ENCODE assay signal across 17 cellular contexts in the genomic region with DNA sequence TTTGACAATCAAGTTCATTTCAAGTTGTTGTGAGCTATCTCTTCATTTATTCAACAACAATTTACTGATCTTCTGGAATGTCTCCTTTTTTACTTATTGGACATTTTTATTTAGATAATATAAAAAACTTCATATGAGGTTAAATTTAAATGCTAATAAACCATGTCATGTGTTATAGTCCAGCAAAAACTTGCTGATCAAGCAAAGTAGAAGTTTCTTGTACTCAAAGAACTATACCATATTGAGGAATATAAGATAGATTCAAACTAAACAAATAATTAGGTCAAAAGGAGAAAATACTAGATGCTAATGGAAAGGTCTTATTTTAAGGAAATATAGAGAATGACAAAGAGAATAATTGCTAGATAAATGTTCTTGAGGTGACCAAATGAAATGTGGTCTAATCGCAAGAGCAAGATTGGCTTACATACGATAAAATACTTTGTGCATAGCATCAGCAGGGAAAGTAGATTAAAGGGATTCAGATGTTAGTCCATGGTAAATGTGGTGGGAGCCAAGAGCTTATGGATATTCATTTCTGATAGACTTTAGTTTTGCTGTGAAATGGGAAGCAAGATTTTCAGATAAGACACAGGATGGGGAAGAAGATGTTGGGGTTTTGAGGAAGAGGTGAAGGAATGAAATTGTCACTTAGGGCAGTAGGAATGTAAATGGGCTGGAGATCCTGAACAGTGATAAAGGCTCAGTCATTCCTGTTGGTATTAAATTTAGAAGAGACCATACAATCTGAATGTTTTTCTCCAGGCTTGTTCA.
A peak's percentile ranks its signal among the peaks of the same experiment; 100 is the strongest.
DNase-seq lines count a peak whose midpoint lies in the region; ATAC-seq and TF ChIP-seq lines count a peak whose summit lies in the region.
"Had no signal": no experiment of that assay in that cellular context is flagged by ENCODE, and none has a peak within 500 bp of the region (broad histone marks: within the 10 kb centered on the region; RNA-seq: fewer than 3 reads in every experiment).

No MANE protein-coding gene starts in this region.

- no peak overlapping the region for H2BK120ac ChIP-seq in mesendoderm (ENCODE audit: low read depth, low read length)

- H3K27me3 ChIP-seq in BLaER1 treated with 17β-estradiol and CSF1 and Interleukin-3, amounts not matched to agents 10 nM and 100 nM: no peaks in the 10 kb centered on the region
- no peaks in the 10 kb centered on the region for H3K27me3 ChIP-seq in mesendoderm (ENCODE audit: insufficient read depth, low read length, poor library complexity)
- no peaks in the 10 kb centered on the region for H3K27me3 ChIP-seq in hepatocyte

- ATAC-seq in SK-N-SH treated with all-trans-retinoic acid at 6 μM for 48 hours: peak; percentile 88
- no peak for ATAC-seq in sciatic nerve
- ATAC-seq: GM23338 had no signal

- H3K4me2 ChIP-seq in BLaER1 treated with 17β-estradiol and CSF1 and Interleukin-3, amounts not matched to agents 10 nM and 100 nM: peak overlapping the region in 8 of 11 experiments; percentile 6 to 78 (median 53); a peak in 11 of 22 replicates
- H3K4me2 ChIP-seq in mesendoderm (ENCODE audit: low read length) (no peak overlapping the region), hepatocyte (no peak overlapping the region)
- H3K4me2 ChIP-seq: GM23338 had no signal

- H3K36me3 ChIP-seq in BLaER1 treated with 17β-estradiol and CSF1 and Interleukin-3, amounts not matched to agents 10 nM and 100 nM: no peaks in the 10 kb centered on the region
- no peaks in the 10 kb centered on the region for H3K36me3 ChIP-seq in mesendoderm (ENCODE audit: control insufficient read depth, insufficient read depth, low read length)
- H3K36me3 ChIP-seq in hepatocyte (replicated peaks; ENCODE audit: insufficient read depth, low read depth): no peaks in the 10 kb centered on the region

- H4K20me1 ChIP-seq in BLaER1 treated with 17β-estradiol and CSF1 and Interleukin-3, amounts not matched to agents 10 nM and 100 nM: no peaks in the 10 kb centered on the region
- H4K20me1 ChIP-seq in hepatocyte (ENCODE audit: insufficient read depth, poor library complexity, severe bottlenecking): no peaks in the 10 kb centered on the region

- no peak overlapping the region for H2AFZ ChIP-seq in hepatocyte
- H2AFZ ChIP-seq: GM23338 had no signal

- H3K79me2 ChIP-seq in mesendoderm (ENCODE audit: control insufficient read depth, insufficient read depth, low read length) (no peaks in the 10 kb centered on the region), hepatocyte (no peaks in the 10 kb centered on the region)

- H3K4me3 ChIP-seq in BLaER1 treated with 17β-estradiol and CSF1 and Interleukin-3, amounts not matched to agents 10 nM and 100 nM: no peak overlapping the region
- H3K4me3 ChIP-seq in mesendoderm (ENCODE audit: low read length) (no peak overlapping the region), hepatocyte (no peak overlapping the region)
- H3K4me3 ChIP-seq: GM23338 had no signal

- no peak overlapping the region for H3K4ac ChIP-seq in mesendoderm (ENCODE audit: low read depth, low read length)

- peaks cover 0 to 7% (median 0%) of the 10 kb centered on the region in 11 experiments; a peak in 5 of 22 replicates for H3K9me3 ChIP-seq in BLaER1 treated with 17β-estradiol and CSF1 and Interleukin-3, amounts not matched to agents 10 nM and 100 nM (replicated peaks in 1 of 11)
- H3K9me3 ChIP-seq in hepatocyte (ENCODE audit: low read depth): no peaks in the 10 kb centered on the region

- H2AK5ac ChIP-seq in mesendoderm (ENCODE audit: low read length): no peak overlapping the region

- intact Hi-C loops in sciatic nerve (cut with DNase I): no loop called here

- no peak overlapping the region for H3K23ac ChIP-seq in mesendoderm (ENCODE audit: low read length)

- in situ Hi-C loops in KBM-7 (cut with MboI; ENCODE audit: low pct_unique_long_range_greater_than_20kb, low sequenced_read_pairs): no loop called here

- H4K5ac ChIP-seq in mesendoderm (ENCODE audit: low read length): no peak overlapping the region

- H2BK15ac ChIP-seq in mesendoderm (replicated peaks; ENCODE audit: low read depth): no peak overlapping the region

- H3K9me2 ChIP-seq in hepatocyte (replicated peaks; ENCODE audit: insufficient read depth): no peaks in the 10 kb centered on the region

- peaks cover 5 to 20% (median 12%) of the 10 kb centered on the region in 10 experiments; a peak in 19 of 20 replicates for H3K4me1 ChIP-seq in BLaER1 treated with 17β-estradiol and CSF1 and Interleukin-3, amounts not matched to agents 10 nM and 100 nM
- H3K4me1 ChIP-seq in mesendoderm (ENCODE audit: control insufficient read depth, low read depth, low read length): peaks cover 3% of the 10 kb centered on the region
- no peaks in the 10 kb centered on the region for H3K4me1 ChIP-seq in hepatocyte (ENCODE audit: insufficient read depth)

- DNase-seq in KBM-7 (peak; percentile 34), mesendoderm (peak; percentile 68), sciatic nerve (ENCODE audit: low spot score) (no peak), DMS153 treated with DMSO at 0.1 percent for 48 hours (lab: John Stamatoyannopoulos, UW; ENCODE audit: unreplicated experiment) (no peak), COLO829 (ENCODE audit: low spot score) (no peak), hepatocyte (ENCODE audit: low spot score) (no peak)
- DNase-seq: Calu3; CD4-positive, CD25-positive, alpha-beta regulatory T cell; DMS79; Karpas-422; NCI-H187 treated with DMSO at 0.1 percent for 48 hours; NCI-H345; NCI-H526 treated with DMSO at 0.1 percent for 48 hours had no signal

- no peak overlapping the region for H3K56ac ChIP-seq in mesendoderm (ENCODE audit: low read length)

- no peak overlapping the region for H3K27ac ChIP-seq in BLaER1 treated with 17β-estradiol and CSF1 and Interleukin-3, amounts not matched to agents 10 nM and 100 nM
- no peak overlapping the region for H3K27ac ChIP-seq in mesendoderm (ENCODE audit: low read depth, low read length)
- no peak overlapping the region for H3K27ac ChIP-seq in hepatocyte
- H3K27ac ChIP-seq: RWPE1 had no signal

- no peak overlapping the region for H4K8ac ChIP-seq in mesendoderm (ENCODE audit: low read depth, low read length)

- H3K79me1 ChIP-seq in mesendoderm (ENCODE audit: low read length): no peaks in the 10 kb centered on the region

- no peak overlapping the region for H2BK5ac ChIP-seq in mesendoderm (ENCODE audit: low read length)

- H3K18ac ChIP-seq in mesendoderm (ENCODE audit: low read length): no peak overlapping the region

- TF ChIP-seq CTCF in hepatocyte (IDR thresholded peaks at IDR 0.05; ENCODE audit: poor library complexity): no peak

- WGBS in mesendoderm (ENCODE audit: extremely low coverage, insufficient coverage, low lambda C conversion rate): no CpG with 5 or more reads among the region's 2 CpGs
- WGBS in hepatocyte (ENCODE audit: low lambda C conversion rate, missing lambda C conversion rate): 73% methylated on average over 2 of the region's 2 CpGs

- H3K9ac ChIP-seq in BLaER1 treated with 17β-estradiol and CSF1 and Interleukin-3, amounts not matched to agents 10 nM and 100 nM: no peak overlapping the region
- no peak overlapping the region for H3K9ac ChIP-seq in mesendoderm (ENCODE audit: low read length)

TF ChIP-seq in SK-N-SH treated with all-trans-retinoic acid at 6 μM for 48 hours, 23 proteins besides CTCF, POLR2A, EP300 and RAD21:
- TF ChIP-seq ZNF70 (CRISPR knock-in tag; IDR thresholded peaks at IDR 0.05) (no peak), SNAI2 (CRISPR knock-in tag; IDR thresholded peaks at IDR 0.05) (peak; percentile 57; the same call in 1 of the 2 replicates), ISL1 (CRISPR knock-in tag; IDR thresholded peaks at IDR 0.05) (peak; percentile 91)
- TF ChIP-seq, protein P1, sequence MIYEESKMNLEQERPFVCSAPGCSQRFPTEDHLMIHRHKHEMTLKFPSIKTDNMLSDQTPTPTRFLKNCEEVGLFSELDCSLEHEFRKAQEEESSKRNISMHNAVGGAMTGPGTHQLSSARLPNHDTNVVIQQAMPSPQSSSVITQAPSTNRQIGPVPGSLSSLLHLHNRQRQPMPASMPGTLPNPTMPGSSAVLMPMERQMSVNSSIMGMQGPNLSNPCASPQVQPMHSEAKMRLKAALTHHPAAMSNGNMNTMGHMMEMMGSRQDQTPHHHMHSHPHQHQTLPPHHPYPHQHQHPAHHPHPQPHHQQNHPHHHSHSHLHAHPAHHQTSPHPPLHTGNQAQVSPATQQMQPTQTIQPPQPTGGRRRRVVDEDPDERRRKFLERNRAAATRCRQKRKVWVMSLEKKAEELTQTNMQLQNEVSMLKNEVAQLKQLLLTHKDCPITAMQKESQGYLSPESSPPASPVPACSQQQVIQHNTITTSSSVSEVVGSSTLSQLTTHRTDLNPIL (CRISPR knock-in tag; IDR thresholded peaks at IDR 0.05; ENCODE audit: low read depth): peak; percentile 68

Comparison
In these comparisons a context has a peak if more than half of its experiments do, and no peak if none do; other contexts are left out.
1. H3K4me2 ChIP-seq: peak in BLaER1 treated with 17β-estradiol and CSF1 and Interleukin-3, amounts not matched to agents 10 nM and 100 nM (8 of 11); none in mesendoderm (single experiment) and hepatocyte (single experiment).
2. DNase-seq: peak in KBM-7 (single experiment) and mesendoderm (single experiment); none in sciatic nerve (single experiment), DMS153 treated with DMSO at 0.1 percent for 48 hours (single experiment), COLO829 (single experiment) and hepatocyte (single experiment).